ENCODE assay signal across 8 cellular contexts in genomic region chr2:159614534-159615186, GRCh38. TPM values are rescaled to one million over a fixed set of nuclear protein-coding genes. Genes with fewer than 3 reads are reported as not detected.
A peak's percentile ranks its signal among the peaks of the same experiment; 100 is the strongest.
DNase-seq lines count a peak whose midpoint lies in the region; ATAC-seq and TF ChIP-seq lines count a peak whose summit lies in the region.

No MANE protein-coding gene starts in this region.

- no peaks in the 10 kb centered on the region for H4K20me1 ChIP-seq in DOHH2 (ENCODE audit: control insufficient read depth, insufficient read depth, low read depth, low read length)

- peaks cover 23% of the 10 kb centered on the region for H3F3A ChIP-seq in DOHH2 (ENCODE audit: control insufficient read depth, insufficient read depth)

- peaks cover 29% of the 10 kb centered on the region for H3K4me1 ChIP-seq in DOHH2 (ENCODE audit: control insufficient read depth, low read length)
- H3K4me1 ChIP-seq in breast epithelium = peaks cover 0 to under 1% of the 10 kb centered on the region in 2 donors
- H3K4me1 ChIP-seq in lower lobe of right lung = peaks cover 33% of the 10 kb centered on the region
- peaks cover 27 to 29% (median 28%) of the 10 kb centered on the region in 4 donors for H3K4me1 ChIP-seq in upper lobe of left lung

- H3K4me3 ChIP-seq in DOHH2 (ENCODE audit: low read length) = peak overlapping the region; percentile 90
- H3K4me3 ChIP-seq in breast epithelium = peak overlapping the region; percentile 75 to 91 (median 82)
- H3K4me3 ChIP-seq in lower lobe of right lung = peak overlapping the region; percentile 67
- H3K4me3 ChIP-seq in upper lobe of left lung = peak overlapping the region; percentile 31 to 75 (median 59)

- DNase-seq in NCI-H146 treated with DMSO at 0.1 percent for 48 hours (lab: John Stamatoyannopoulos, UW; ENCODE audit: unreplicated experiment) = peak; percentile 65
- no peak for DNase-seq in breast epithelium (ENCODE audit: low spot score in 2 of 2)
- no peak for DNase-seq in lower lobe of right lung
- DNase-seq in upper lobe of left lung = no peak
- DNase-seq in GM19238 (ENCODE audit: insufficient read length, low spot score) = no peak
- no peak for DNase-seq in SIG-M5 (lab: John Stamatoyannopoulos, UW)

- H3K36me3 ChIP-seq in DOHH2 (ENCODE audit: control insufficient read depth, low read length) = no peaks in the 10 kb centered on the region
- H3K36me3 ChIP-seq in breast epithelium = no peaks in the 10 kb centered on the region
- H3K36me3 ChIP-seq in lower lobe of right lung = no peaks in the 10 kb centered on the region
- no peaks in the 10 kb centered on the region for H3K36me3 ChIP-seq in upper lobe of left lung

- no peak for TF ChIP-seq EP300 in upper lobe of left lung (IDR thresholded peaks at IDR 0.05)

- intact Hi-C loops in breast epithelium (cut with DNase I; ENCODE audit: low total_unique reads) (no loop called here), lower lobe of right lung (cut with DNase I) (loop anchor here (10.0 kb wide), 1 partner anchor 100 kb away; the partner anchor contains the start of gene MARCHF7)

- H3K27me3 ChIP-seq in DOHH2 (ENCODE audit: control insufficient read depth, low read length) = peaks cover 3% of the 10 kb centered on the region; the same call in 1 of the 2 replicates
- no peaks in the 10 kb centered on the region for H3K27me3 ChIP-seq in breast epithelium
- H3K27me3 ChIP-seq in lower lobe of right lung (ENCODE audit: low read depth) = no peaks in the 10 kb centered on the region
- H3K27me3 ChIP-seq in upper lobe of left lung = no peaks in the 10 kb centered on the region

- WGBS in upper lobe of left lung, 2 donors = 5% methylated on average over 8 of the region's 8 CpGs

- H3K9me2 ChIP-seq in DOHH2 (replicated peaks; ENCODE audit: control insufficient read depth, low read length) = no peaks in the 10 kb centered on the region

- no peak for TF ChIP-seq POLR2A in breast epithelium (IDR thresholded peaks at IDR 0.05)
- TF ChIP-seq POLR2A in upper lobe of left lung (IDR thresholded peaks at IDR 0.05) = no peak

- H3K27ac ChIP-seq in DOHH2 (ENCODE audit: low read depth, low read length) = peak overlapping the region; percentile 82
- peak overlapping the region; percentile 99 for H3K27ac ChIP-seq in breast epithelium
- peak overlapping the region; percentile 98 for H3K27ac ChIP-seq in lower lobe of right lung
- peak overlapping the region; percentile 94 to 99 (median 98) for H3K27ac ChIP-seq in upper lobe of left lung

- peak overlapping the region; percentile 65 for H3K4me2 ChIP-seq in DOHH2 (ENCODE audit: low read length)

- H3K9me3 ChIP-seq in DOHH2 (ENCODE audit: control insufficient read depth, insufficient read depth, low read length) = no peaks in the 10 kb centered on the region
- H3K9me3 ChIP-seq in breast epithelium = no peaks in the 10 kb centered on the region
- H3K9me3 ChIP-seq in lower lobe of right lung = no peaks in the 10 kb centered on the region
- H3K9me3 ChIP-seq in upper lobe of left lung = no peaks in the 10 kb centered on the region

- TF ChIP-seq CTCF in DOHH2 (IDR thresholded peaks at IDR 0.05; ENCODE audit: low read depth, low read length, poor library complexity, severe bottlenecking) = no peak
- no peak for TF ChIP-seq CTCF in breast epithelium (IDR thresholded peaks at IDR 0.05)
- no peak for TF ChIP-seq CTCF in lower lobe of right lung (IDR thresholded peaks at IDR 0.05)
- TF ChIP-seq CTCF in upper lobe of left lung (IDR thresholded peaks at IDR 0.05) = no peak

- peak; percentile 6 to 27 for ATAC-seq in lower lobe of right lung
- ATAC-seq in upper lobe of left lung (ENCODE audit: low FRiP score in 2 of 2) = peak in 1 of 2 donors; percentile 30
- no peak for ATAC-seq in HG03520 (IDR thresholded peaks at IDR 0.05; ENCODE audit: unreplicated experiment)

- H3K79me2 ChIP-seq in DOHH2 (ENCODE audit: control insufficient read depth, low read length) = peaks cover 30% of the 10 kb centered on the region

RNA-seq across cellular contexts. Expression of gene BAZ2B, which starts 1.7 kb away (rescaled TPM):
- total RNA-seq in breast epithelium (100 to 1,000 TPM in 2 of 3 donors, 10 to 100 TPM in 1; 86.1 to 250 (median 143) TPM), lower lobe of right lung (97.4 TPM), upper lobe of left lung (100 to 1,000 TPM in 3 of 6 donors, 10 to 100 TPM in 3; 59.4 to 233 (median 103) TPM)
